ENCODE assay signal across 25 cellular contexts in genomic region chr2:39705638-39706037, GRCh38.
"Had no signal": no experiment of that assay in that cellular context is flagged by ENCODE, and none has a peak within 500 bp of the region (broad histone marks: within the 10 kb centered on the region; RNA-seq: fewer than 3 reads in every experiment).

No MANE protein-coding gene starts in this region.

- FAIRE-seq: endometrium, frontal cortex had no signal

- DNase-seq: activated CD8-positive, alpha-beta memory T cell treated with anti-CD3 and anti-CD28 coated beads, Interleukin-2, amount 10 ng/mL, durations not matched to agents 7 days and 5 days; activated CD8-positive, alpha-beta T cell treated with anti-CD3 and anti-CD28 coated beads, Interleukin-2, amount 10 ng/mL, durations not matched to agents 7 days and 5 days; activated T-cell treated with anti-CD3 and anti-CD28 coated beads, Interleukin-2, amount 50 U/mL, for 48 hours; anterior cingulate cortex; cerebellar nuclear complex; colonic mucosa; effector CD8-positive, alpha-beta T cell; left lung; lower lobe of right lung; mesendoderm; natural killer cell; occipital lobe; psoas muscle; stimulated activated CD4-positive, alpha-beta T cell treated with anti-CD3 and anti-CD28 coated beads, Interleukin-1b, Interleukin-23, amount 100 ng/mL, for 48 hours; stimulated activated CD4-positive, alpha-beta T cell treated with anti-CD3 and anti-CD28 coated beads, Interleukin-4, amount 100 ng/mL, for 4 hours; stimulated activated CD8-positive, alpha-beta memory T cell treated with anti-CD3 and anti-CD28 coated beads, Interleukin-4, amount 100 ng/mL, for 48 hours; stimulated activated naive CD8-positive, alpha-beta T cell treated with anti-CD3 and anti-CD28 coated beads, Interleukin-15, amount 100 ng/mL, for 72 hours; substantia nigra; upper lobe of left lung had no signal

- H3K4me3 ChIP-seq: body of pancreas, cardiac muscle cell, colonic mucosa, left lung, lower lobe of right lung, neural progenitor cell, psoas muscle, smooth muscle cell, upper lobe of left lung had no signal
